ENCODE assay signal across 23 cellular contexts in the genomic region with DNA sequence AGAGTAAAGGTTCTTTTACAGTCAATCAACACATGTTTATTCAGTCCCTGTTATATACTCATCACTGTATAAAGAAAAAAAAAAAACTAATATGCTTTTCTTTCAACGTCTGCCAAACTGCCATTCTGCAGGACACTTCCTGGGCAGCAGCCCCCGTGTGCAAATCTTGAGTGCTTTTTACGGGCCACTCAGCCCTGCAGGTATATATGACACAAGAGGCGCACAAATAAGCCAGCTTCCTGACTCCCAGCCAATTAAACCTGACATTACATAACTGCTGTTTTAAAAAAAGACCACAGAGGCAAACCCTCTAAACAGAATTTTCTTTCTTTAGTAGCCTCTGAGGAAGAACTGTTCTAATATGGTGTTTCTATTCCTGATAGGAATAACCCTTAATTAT.
DNase-seq lines count a peak whose midpoint lies in the region; ATAC-seq, FAIRE-seq and TF ChIP-seq lines count a peak whose summit lies in the region.
"Had no signal": no experiment of that assay in that cellular context is flagged by ENCODE, and none has a peak within 500 bp of the region (broad histone marks: within the 10 kb centered on the region; RNA-seq: fewer than 3 reads in every experiment).

No MANE protein-coding gene starts in this region.

- peaks cover 2% of the 10 kb centered on the region for H3K27me3 Mint-ChIP-seq in activated CD4-positive, alpha-beta memory T cell treated with anti-CD3 and anti-CD28 coated beads, Interleukin-2, amount 10 ng/mL, durations not matched to agents 7 days and 5 days

- H3K27ac Mint-ChIP-seq in activated CD4-positive, alpha-beta memory T cell treated with anti-CD3 and anti-CD28 coated beads, Interleukin-2, amount 10 ng/mL, durations not matched to agents 7 days and 5 days = no peak overlapping the region
- H3K27ac Mint-ChIP-seq: activated CD4-positive, alpha-beta T cell treated with anti-CD3 and anti-CD28 coated beads, Interleukin-2, amount 10 ng/mL, durations not matched to agents 24 days and 14 days; CD14-positive monocyte; stimulated activated naive CD8-positive, alpha-beta T cell treated with anti-CD3 and anti-CD28 coated beads, Interleukin-15, Interleukin-2, amounts not matched to agents 100 ng/mL and 50 ng/mL, for 24 hours had no signal

- DNase-seq in NCI-H2196 treated with DMSO at 0.1 percent for 48 hours (lab: John Stamatoyannopoulos, UW; ENCODE audit: unreplicated experiment) = peak; percentile 5
- DNase-seq in NCI-H2196 (lab: John Stamatoyannopoulos, UW; ENCODE audit: unreplicated experiment) = no peak
- DNase-seq in NCI-H2029 treated with DMSO at 0.1 percent for 48 hours (lab: John Stamatoyannopoulos, UW) = peak; percentile 77
- DNase-seq in NOMO-1 treated with dmso at 0.1 percent for 144 hours (lab: John Stamatoyannopoulos, UW; ENCODE audit: unreplicated experiment) = peak; percentile 35
- DNase-seq in pancreas = no peak
- no peak for DNase-seq in HT-29 (ENCODE audit: low spot score)
- no peak for DNase-seq in activated CD4-positive, alpha-beta memory T cell treated with anti-CD3 and anti-CD28 coated beads, Interleukin-2, amount 10 ng/mL, durations not matched to agents 7 days and 5 days
- no peak for DNase-seq in SW480 (ENCODE audit: low spot score)
- DNase-seq: activated CD4-positive, alpha-beta T cell treated with anti-CD3 and anti-CD28 coated beads, Interleukin-2, amount 10 ng/mL, durations not matched to agents 24 days and 14 days; aorta; DND-41; NCI-H524 treated with DMSO at 0.1 percent for 48 hours; occipital lobe; Peyer's patch; T-helper 9 cell had no signal

- FAIRE-seq in pancreas (lab: Jason Lieb, UNC) = no peak
- FAIRE-seq: endometrium, HTR-8/SVneo, keratinocyte had no signal

- CTCF ChIA-PET in activated CD4-positive, alpha-beta memory T cell treated with anti-CD3 and anti-CD28 coated beads, Interleukin-2, amount 10 ng/mL, durations not matched to agents 7 days and 5 days (lab: Charles Lee) = no interaction called here

- H3K4me1 ChIP-seq in pancreas = peaks cover 0 to 9% (median 0%) of the 10 kb centered on the region in 3 donors
- H3K4me1 ChIP-seq: Peyer's patch had no signal

- WGBS in pancreas, 2 donors = 29 to 47% methylated on average over 4 of the region's 4 CpGs

- no peaks in the 10 kb centered on the region for H3K4me1 Mint-ChIP-seq in activated CD4-positive, alpha-beta memory T cell treated with anti-CD3 and anti-CD28 coated beads, Interleukin-2, amount 10 ng/mL, durations not matched to agents 7 days and 5 days
- H3K4me1 Mint-ChIP-seq: activated CD4-positive, alpha-beta T cell treated with anti-CD3 and anti-CD28 coated beads, Interleukin-2, amount 10 ng/mL, durations not matched to agents 24 days and 14 days; CD14-positive monocyte had no signal

- no peak for TF ChIP-seq CTCF in pancreas (IDR thresholded peaks at IDR 0.05)

- no peak overlapping the region for H3K4me3 Mint-ChIP-seq in activated CD4-positive, alpha-beta memory T cell treated with anti-CD3 and anti-CD28 coated beads, Interleukin-2, amount 10 ng/mL, durations not matched to agents 7 days and 5 days
- H3K4me3 Mint-ChIP-seq: activated CD4-positive, alpha-beta T cell treated with anti-CD3 and anti-CD28 coated beads, Interleukin-2, amount 10 ng/mL, durations not matched to agents 24 days and 14 days; CD14-positive monocyte; stimulated activated naive CD8-positive, alpha-beta T cell treated with anti-CD3 and anti-CD28 coated beads, Interleukin-15, Interleukin-2, amounts not matched to agents 100 ng/mL and 50 ng/mL, for 24 hours had no signal

- POLR2A ChIA-PET in activated CD4-positive, alpha-beta memory T cell treated with anti-CD3 and anti-CD28 coated beads, Interleukin-2, amount 10 ng/mL, durations not matched to agents 7 days and 5 days (lab: Charles Lee) = no interaction called here

- no peaks in the 10 kb centered on the region for H3K9me3 Mint-ChIP-seq in activated CD4-positive, alpha-beta memory T cell treated with anti-CD3 and anti-CD28 coated beads, Interleukin-2, amount 10 ng/mL, durations not matched to agents 7 days and 5 days

- peak; percentile 53 to 81 (median 80) for ATAC-seq in pancreas
- ATAC-seq: sciatic nerve had no signal

- H3K27me3 ChIP-seq in pancreas = no peaks in the 10 kb centered on the region
- H3K27me3 ChIP-seq: hepatocyte, Peyer's patch had no signal

- no peaks in the 10 kb centered on the region for H3K9me3 ChIP-seq in pancreas
- H3K9me3 ChIP-seq: Peyer's patch had no signal

- intact Hi-C loops in pancreas (cut with DNase I) = no loop called here

- H3K36me3 Mint-ChIP-seq in activated CD4-positive, alpha-beta memory T cell treated with anti-CD3 and anti-CD28 coated beads, Interleukin-2, amount 10 ng/mL, durations not matched to agents 7 days and 5 days (ENCODE audit: low read depth) = no peaks in the 10 kb centered on the region

- H3K27ac ChIP-seq in pancreas = no peak overlapping the region
- H3K27ac ChIP-seq: hepatocyte, Peyer's patch, SK-N-MC had no signal

- no peak overlapping the region for H3K4me3 ChIP-seq in pancreas
- H3K4me3 ChIP-seq: hepatocyte, Peyer's patch, SK-N-MC had no signal

- no peaks in the 10 kb centered on the region for H3K36me3 ChIP-seq in pancreas
- H3K36me3 ChIP-seq: Peyer's patch had no signal

Comparison
In these comparisons a context has a peak if more than half of its experiments do, and no peak if none do; other contexts are left out.
1. DNase-seq: peak in NCI-H2196 treated with DMSO at 0.1 percent for 48 hours (single experiment), NCI-H2029 treated with DMSO at 0.1 percent for 48 hours (single experiment) and NOMO-1 treated with dmso at 0.1 percent for 144 hours (single experiment); none in NCI-H2196 (single experiment), pancreas (0 of 6), HT-29 (single experiment), activated CD4-positive, alpha-beta memory T cell treated with anti-CD3 and anti-CD28 coated beads, Interleukin-2, amount 10 ng/mL, durations not matched to agents 7 days and 5 days (single experiment) and SW480 (single experiment).